Comparison of ENCODE assay signal across 1 cellular context in the genomic region with DNA sequence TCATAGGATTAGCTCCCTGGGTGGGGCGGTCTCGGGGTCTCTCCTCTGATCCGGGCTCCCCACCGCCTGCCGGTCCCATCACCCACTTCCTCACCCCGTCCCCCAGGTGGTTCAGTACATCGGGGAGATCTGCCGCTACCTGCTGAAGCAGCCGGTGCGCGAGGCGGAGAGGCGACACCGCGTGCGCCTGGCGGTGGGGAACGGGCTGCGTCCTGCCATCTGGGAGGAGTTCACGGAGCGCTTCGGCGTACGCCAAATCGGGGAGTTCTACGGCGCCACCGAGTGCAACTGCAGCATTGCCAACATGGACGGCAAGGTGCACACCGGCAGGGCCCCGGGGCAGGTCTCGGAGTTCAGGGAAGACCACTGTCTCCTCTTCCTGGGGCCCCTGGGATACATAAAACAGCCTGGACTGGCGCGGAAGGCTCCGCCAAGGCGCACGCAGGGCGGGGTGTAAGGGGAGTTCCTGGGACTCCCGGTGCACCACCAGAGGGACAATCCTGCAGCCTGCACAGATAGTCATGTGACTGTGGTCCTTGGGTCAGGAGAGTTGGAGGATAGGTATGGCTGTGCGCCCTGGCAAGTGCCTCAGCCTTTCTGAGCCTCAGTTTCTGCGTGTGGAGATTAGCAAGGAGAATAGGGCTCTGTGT.
TF ChIP-seq lines count a peak whose summit lies in the region.

No MANE protein-coding gene starts in this region.

TF ChIP-seq in K562, 482 proteins besides CTCF, POLR2A, EP300 and RAD21:
- 0 out of 2 replicates have a peak, but pooled peaks have one; percentile 17 for TF ChIP-seq RAD51 (IDR thresholded peaks at IDR 0.05; ENCODE audit: borderline replicate concordance, low read depth)
- 0 out of 2 replicates have a peak, but pooled peaks have one; percentile 49 for TF ChIP-seq POLR2G (IDR thresholded peaks at IDR 0.05; ENCODE audit: low read depth, low read length)
- TF ChIP-seq IFI16 (CRISPR knock-in tag; IDR thresholded peaks at IDR 0.05) = no peak
- no peak for TF ChIP-seq FOXK2 (conservative IDR thresholded peaks at IDR 0.05 in 1 of 2, IDR thresholded peaks at IDR 0.05 in 1 of 2; ENCODE audit: low read depth in 2 of 2)
- TF ChIP-seq, protein P1, sequence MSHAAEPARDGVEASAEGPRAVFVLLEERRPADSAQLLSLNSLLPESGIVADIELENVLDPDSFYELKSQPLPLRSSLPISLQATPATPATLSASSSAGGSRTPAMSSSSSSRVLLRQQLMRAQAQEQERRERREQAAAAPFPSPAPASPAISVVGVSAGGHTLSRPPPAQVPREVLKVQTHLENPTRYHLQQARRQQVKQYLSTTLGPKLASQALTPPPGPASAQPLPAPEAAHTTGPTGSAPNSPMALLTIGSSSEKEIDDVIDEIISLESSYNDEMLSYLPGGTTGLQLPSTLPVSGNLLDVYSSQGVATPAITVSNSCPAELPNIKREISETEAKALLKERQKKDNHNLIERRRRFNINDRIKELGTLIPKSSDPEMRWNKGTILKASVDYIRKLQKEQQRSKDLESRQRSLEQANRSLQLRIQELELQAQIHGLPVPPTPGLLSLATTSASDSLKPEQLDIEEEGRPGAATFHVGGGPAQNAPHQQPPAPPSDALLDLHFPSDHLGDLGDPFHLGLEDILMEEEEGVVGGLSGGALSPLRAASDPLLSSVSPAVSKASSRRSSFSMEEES (CRISPR knock-in tag; IDR thresholded peaks at IDR 0.05) = peak; percentile 61; the same call in 1 of the 2 replicates
- TF ChIP-seq, protein P2, sequence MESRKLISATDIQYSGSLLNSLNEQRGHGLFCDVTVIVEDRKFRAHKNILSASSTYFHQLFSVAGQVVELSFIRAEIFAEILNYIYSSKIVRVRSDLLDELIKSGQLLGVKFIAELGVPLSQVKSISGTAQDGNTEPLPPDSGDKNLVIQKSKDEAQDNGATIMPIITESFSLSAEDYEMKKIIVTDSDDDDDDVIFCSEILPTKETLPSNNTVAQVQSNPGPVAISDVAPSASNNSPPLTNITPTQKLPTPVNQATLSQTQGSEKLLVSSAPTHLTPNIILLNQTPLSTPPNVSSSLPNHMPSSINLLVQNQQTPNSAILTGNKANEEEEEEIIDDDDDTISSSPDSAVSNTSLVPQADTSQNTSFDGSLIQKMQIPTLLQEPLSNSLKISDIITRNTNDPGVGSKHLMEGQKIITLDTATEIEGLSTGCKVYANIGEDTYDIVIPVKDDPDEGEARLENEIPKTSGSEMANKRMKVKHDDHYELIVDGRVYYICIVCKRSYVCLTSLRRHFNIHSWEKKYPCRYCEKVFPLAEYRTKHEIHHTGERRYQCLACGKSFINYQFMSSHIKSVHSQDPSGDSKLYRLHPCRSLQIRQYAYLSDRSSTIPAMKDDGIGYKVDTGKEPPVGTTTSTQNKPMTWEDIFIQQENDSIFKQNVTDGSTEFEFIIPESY (CRISPR knock-in tag; IDR thresholded peaks at IDR 0.05) = peak; percentile 89
